Comparison of ENCODE assay signal across 8 cellular contexts in the genomic region with DNA sequence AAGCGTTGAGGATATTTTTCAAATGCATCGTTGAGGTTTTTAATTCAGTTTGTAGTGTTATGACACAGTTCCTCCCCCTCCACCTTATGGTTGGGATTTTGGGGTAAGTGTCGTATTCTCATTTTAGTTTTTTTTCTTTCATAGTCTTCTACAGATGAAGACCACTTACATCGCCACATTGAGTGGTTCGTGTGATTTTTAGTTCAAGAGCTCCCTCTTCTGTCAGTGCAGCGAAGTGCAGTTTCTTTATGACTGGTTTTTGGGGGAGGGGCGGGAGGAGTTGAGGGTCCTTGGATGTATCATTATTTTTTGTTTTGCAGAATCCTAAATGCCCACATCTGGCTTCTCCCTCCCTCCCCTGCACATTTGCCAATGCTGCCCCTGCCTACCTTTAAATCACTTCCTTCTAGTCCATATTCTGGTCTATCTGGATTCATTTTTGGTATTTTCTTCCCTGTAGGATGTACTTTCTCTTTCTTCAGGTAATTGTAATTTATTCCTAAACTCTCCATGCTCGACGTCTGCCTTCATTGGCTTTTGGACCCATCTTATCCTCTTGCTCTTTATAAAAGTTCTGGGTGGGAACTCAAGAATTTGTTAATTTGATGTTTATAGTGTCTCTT.
DNase-seq lines count a peak whose midpoint lies in the region; ATAC-seq and TF ChIP-seq lines count a peak whose summit lies in the region.

No MANE protein-coding gene starts in this region.

- ATAC-seq in heart left ventricle (no peak), right cardiac atrium (no peak), GM18861 (IDR thresholded peaks at IDR 0.05; ENCODE audit: unreplicated experiment) (no peak)

- H3K4me1 ChIP-seq in heart left ventricle (no peaks in the 10 kb centered on the region), right cardiac atrium (ENCODE audit: control insufficient read depth, insufficient read depth, low read length) (no peaks in the 10 kb centered on the region)

- no peak overlapping the region for H3K4me3 ChIP-seq in heart left ventricle
- no peak overlapping the region for H3K4me3 ChIP-seq in right cardiac atrium (ENCODE audit: low read length)
- no peak overlapping the region for H3K4me3 ChIP-seq in SK-N-MC
- H3K4me3 ChIP-seq in fibroblast of mammary gland (ENCODE audit: control insufficient read depth, low read depth, low read length) = no peak overlapping the region

- H3K36me3 ChIP-seq in heart left ventricle (no peaks in the 10 kb centered on the region), SK-N-MC (ENCODE audit: insufficient read depth, low read length) (no peaks in the 10 kb centered on the region)

- TF ChIP-seq CTCF in heart left ventricle (IDR thresholded peaks at IDR 0.05) = peak; percentile 39 to 70 (median 60)
- peak; percentile 76 for TF ChIP-seq CTCF in fibroblast of mammary gland (conservative IDR thresholded peaks at IDR 0.05; ENCODE audit: control insufficient read depth, insufficient read depth, low read depth, low read length)

- intact Hi-C loops in heart left ventricle (cut with DNase I) (loop anchor here in 7 of 10 donors (5.0 to 10.0 kb wide), 5 partner anchors 174 to 501 kb away; no protein-coding TSS in a partner anchor), right cardiac atrium (cut with DNase I) (loop anchor here in 2 of 4 donors (10.0 kb wide), 2 partner anchors 424 to 494 kb away; no protein-coding TSS in a partner anchor)

- peaks cover 0 to 9% (median 0%) of the 10 kb centered on the region in 9 donors for H3K27me3 ChIP-seq in heart left ventricle
- H3K27me3 ChIP-seq in right cardiac atrium (ENCODE audit: control insufficient read depth, insufficient read depth) = no peaks in the 10 kb centered on the region

- H3K9me3 ChIP-seq in heart left ventricle (peaks cover 0 to 2% (median 0%) of the 10 kb centered on the region in 12 donors), right cardiac atrium (ENCODE audit: control insufficient read depth, low read length) (no peaks in the 10 kb centered on the region), SK-N-MC (ENCODE audit: low read depth, low read length) (no peaks in the 10 kb centered on the region)

- no peak for TF ChIP-seq POLR2A in heart left ventricle (IDR thresholded peaks at IDR 0.05)

- H3K27ac ChIP-seq in heart left ventricle (no peak overlapping the region), right cardiac atrium (ENCODE audit: low read length) (no peak overlapping the region), SK-N-MC (no peak overlapping the region)

- no peak overlapping the region for H3K9ac ChIP-seq in SK-N-MC (ENCODE audit: insufficient read length)

- WGBS in heart left ventricle, 4 donors = 26 to 34% (median 29%) methylated on average over 9 of the region's 9 CpGs
- 31% methylated on average over 9 of the region's 9 CpGs for WGBS in right cardiac atrium

- DNase-seq in heart left ventricle (no peak), right cardiac atrium (no peak), NAMALWA (ENCODE audit: low spot score) (peak; percentile 85), SK-N-MC (ENCODE audit: low read depth, low spot score) (peak; percentile 37), fibroblast of mammary gland (ENCODE audit: low read depth) (peak; percentile 61), putamen (ENCODE audit: low spot score) (peak; percentile 10), GF-D8 (lab: John Stamatoyannopoulos, UW) (no peak)

Comparison
In these comparisons a context has a peak if more than half of its experiments do, and no peak if none do; other contexts are left out.
1. DNase-seq: peak in NAMALWA (single experiment), SK-N-MC (single experiment), fibroblast of mammary gland (single experiment) and putamen (single experiment); none in heart left ventricle (0 of 5), right cardiac atrium (0 of 3) and GF-D8 (single experiment).